ENCODE assay signal across 8 cellular contexts in genomic region chr7:101410743-101411476, GRCh38.
DNase-seq lines count a peak whose midpoint lies in the region; ATAC-seq and TF ChIP-seq lines count a peak whose summit lies in the region.

No MANE protein-coding gene starts in this region.

- no peak overlapping the region for H3K4me3 Mint-ChIP-seq in activated naive CD8-positive, alpha-beta T cell treated with anti-CD3 and anti-CD28 coated beads, Interleukin-2, amount 50 U/mL, for 24 hours

- H3K27ac Mint-ChIP-seq in activated naive CD8-positive, alpha-beta T cell treated with anti-CD3 and anti-CD28 coated beads, Interleukin-2, amount 50 U/mL, for 24 hours, result no peak overlapping the region

- H3K4me1 Mint-ChIP-seq in activated naive CD8-positive, alpha-beta T cell treated with anti-CD3 and anti-CD28 coated beads, Interleukin-2, amount 50 U/mL, for 24 hours, result peaks cover 10% of the 10 kb centered on the region

- peak; percentile 25 for ATAC-seq in activated naive CD8-positive, alpha-beta T cell treated with anti-CD3 and anti-CD28 coated beads, Interleukin-2, amount 50 U/mL, for 24 hours
- ATAC-seq in GM21360 (IDR thresholded peaks at IDR 0.05; ENCODE audit: unreplicated experiment), result no peak
- ATAC-seq in GM21447 (IDR thresholded peaks at IDR 0.05; ENCODE audit: unreplicated experiment), result no peak

- peaks cover 14% of the 10 kb centered on the region for H3K9me3 Mint-ChIP-seq in activated naive CD8-positive, alpha-beta T cell treated with anti-CD3 and anti-CD28 coated beads, Interleukin-2, amount 50 U/mL, for 24 hours

- H3K27me3 Mint-ChIP-seq in activated naive CD8-positive, alpha-beta T cell treated with anti-CD3 and anti-CD28 coated beads, Interleukin-2, amount 50 U/mL, for 24 hours, result peaks cover 9% of the 10 kb centered on the region

- H3K36me3 Mint-ChIP-seq in activated naive CD8-positive, alpha-beta T cell treated with anti-CD3 and anti-CD28 coated beads, Interleukin-2, amount 50 U/mL, for 24 hours (ENCODE audit: low read depth), result no peaks in the 10 kb centered on the region

- peak; percentile 30 for DNase-seq in RKO (ENCODE audit: low spot score)
- DNase-seq in activated naive CD8-positive, alpha-beta T cell treated with anti-CD3 and anti-CD28 coated beads, Interleukin-2, amount 50 U/mL, for 24 hours, result peak; percentile 53
- peak; percentile 93 for DNase-seq in iPS-NIHi11 (ENCODE audit: low spot score)
- peak; percentile 17 for DNase-seq in stimulated activated CD8-positive, alpha-beta memory T cell treated with anti-CD3 and anti-CD28 coated beads, Interleukin-15, amount 100 ng/mL, for 1 hour (ENCODE audit: low read depth)
- DNase-seq in SW480 (ENCODE audit: low spot score), result no peak

- TF ChIP-seq CTCF in GM12874 (IDR thresholded peaks at IDR 0.05; ENCODE audit: insufficient read depth, low read depth, low read length), result peak; percentile 87
